1 cellular context compared by ENCODE assay signal in genomic region chrX:124280294-124280902, GRCh38.
TF ChIP-seq lines count a peak whose summit lies in the region.

No MANE protein-coding gene starts in this region.

TF ChIP-seq in K562, 482 proteins besides CTCF, POLR2A, EP300 and RAD21 (continued from another document and continues in another):
- TF ChIP-seq ARID4B (CRISPR knock-in tag; IDR thresholded peaks at IDR 0.05) (no peak), ZNF174 (CRISPR knock-in tag; IDR thresholded peaks at IDR 0.05) (no peak), MYNN (IDR thresholded peaks at IDR 0.05) (no peak), MYNN (CRISPR knock-in tag; IDR thresholded peaks at IDR 0.05) (no peak), SMAD1 (IDR thresholded peaks at IDR 0.05; ENCODE audit: low read depth, low read length, partially characterized antibody) (no peak), EWSR1 (IDR thresholded peaks at IDR 0.05; ENCODE audit: borderline replicate concordance, low read depth, partially characterized antibody) (no peak), PREB (CRISPR knock-in tag; IDR thresholded peaks at IDR 0.05) (no peak), ZNF184 (CRISPR knock-in tag; IDR thresholded peaks at IDR 0.05) (no peak), FOXP4 (CRISPR knock-in tag; IDR thresholded peaks at IDR 0.05; ENCODE audit: borderline replicate concordance) (no peak), CBFA2T2 (conservative IDR thresholded peaks at IDR 0.05) (no peak), SIN3B (IDR thresholded peaks at IDR 0.05; ENCODE audit: low read depth) (no peak), BACH1 (tag; IDR thresholded peaks at IDR 0.05) (no peak), FOXJ3 (CRISPR knock-in tag; IDR thresholded peaks at IDR 0.05) (no peak), CBX8 (IDR thresholded peaks at IDR 0.05; ENCODE audit: borderline replicate concordance, extremely low read depth, low read depth, low read length, poor library complexity, severe bottlenecking) (no peak), ZNF668 (CRISPR knock-in tag; IDR thresholded peaks at IDR 0.05) (no peak), SMAD3 (CRISPR knock-in tag; conservative IDR thresholded peaks at IDR 0.05) (no peak), KLF10 (CRISPR knock-in tag; IDR thresholded peaks at IDR 0.05) (no peak), ILF3 (IDR thresholded peaks at IDR 0.05; ENCODE audit: borderline replicate concordance) (no peak), ZKSCAN3 (CRISPR knock-in tag; IDR thresholded peaks at IDR 0.05) (no peak), ZNF766 (CRISPR knock-in tag; conservative IDR thresholded peaks at IDR 0.05) (no peak), ZNF778 (CRISPR knock-in tag; IDR thresholded peaks at IDR 0.05) (no peak), USF1 (CRISPR knock-in tag; IDR thresholded peaks at IDR 0.05) (no peak), YBX1 (IDR thresholded peaks at IDR 0.05) (no peak), NR2C2 (CRISPR knock-in tag; IDR thresholded peaks at IDR 0.05) (no peak), NR2C2 (tag; IDR thresholded peaks at IDR 0.05) (no peak), XRCC4 (IDR thresholded peaks at IDR 0.05; ENCODE audit: extremely low read depth, insufficient read depth, insufficient read length) (no peak), ARID1B (IDR thresholded peaks at IDR 0.05) (no peak), CBFA2T3 (IDR thresholded peaks at IDR 0.05) (no peak), SRF (CRISPR knock-in tag; IDR thresholded peaks at IDR 0.05) (no peak), E4F1 (CRISPR knock-in tag; IDR thresholded peaks at IDR 0.05; ENCODE audit: borderline replicate concordance) (no peak), HBP1 (CRISPR knock-in tag; IDR thresholded peaks at IDR 0.05) (no peak), BRD9 (IDR thresholded peaks at IDR 0.05; ENCODE audit: low read depth, partially characterized antibody) (no peak), IFI16 (CRISPR knock-in tag; IDR thresholded peaks at IDR 0.05) (no peak), ZNF23 (CRISPR knock-in tag; IDR thresholded peaks at IDR 0.05) (no peak), MAFG (tag; conservative IDR thresholded peaks at IDR 0.05) (peak; percentile 85), KLF6 (CRISPR knock-in tag; IDR thresholded peaks at IDR 0.05; ENCODE audit: borderline replicate concordance) (no peak), ZNF77 (CRISPR knock-in tag; IDR thresholded peaks at IDR 0.05) (no peak), PTBP1 (IDR thresholded peaks at IDR 0.05; ENCODE audit: low read depth, low read length) (no peak), POLR2G (IDR thresholded peaks at IDR 0.05; ENCODE audit: low read depth, low read length) (no peak), PYGO2 (tag; IDR thresholded peaks at IDR 0.05) (no peak), HNRNPK (IDR thresholded peaks at IDR 0.05; ENCODE audit: low read depth, low read length, poor library complexity, severe bottlenecking) (no peak), IRF2 (CRISPR knock-in tag; IDR thresholded peaks at IDR 0.05) (no peak), ZNF436 (CRISPR knock-in tag; IDR thresholded peaks at IDR 0.05) (no peak), ATF4 (CRISPR knock-in tag; IDR thresholded peaks at IDR 0.05) (no peak), PML (IDR thresholded peaks at IDR 0.05; ENCODE audit: low read length) (no peak), NFE2 (IDR thresholded peaks at IDR 0.05; ENCODE audit: low read depth) (peak; percentile 77), ILK (tag; IDR thresholded peaks at IDR 0.05; ENCODE audit: borderline replicate concordance, low read depth) (no peak), L3MBTL2 (IDR thresholded peaks at IDR 0.05) (peak; percentile 24; the same call in 1 of the 2 replicates), ZNF79 (CRISPR knock-in tag; IDR thresholded peaks at IDR 0.05; ENCODE audit: low read depth) (no peak), NRF1 (conservative IDR thresholded peaks at IDR 0.05 in 1 of 2, IDR thresholded peaks at IDR 0.05 in 1 of 2) (peak; percentile 58 to 64), ZNF282 (CRISPR knock-in tag; IDR thresholded peaks at IDR 0.05) (no peak), DIDO1 (tag; IDR thresholded peaks at IDR 0.05; ENCODE audit: low read depth) (no peak), CBX3 (IDR thresholded peaks at IDR 0.05; ENCODE audit: borderline replicate concordance in 1 of 2, low read length in 2 of 2) (no peak), NBN (IDR thresholded peaks at IDR 0.05; ENCODE audit: low read depth) (no peak), LCOR (CRISPR knock-in tag; IDR thresholded peaks at IDR 0.05) (no peak), SMARCA4 (IDR thresholded peaks at IDR 0.05) (0 out of 2 replicates have a peak, but pooled peaks have one; percentile 39), DDX20 (tag; IDR thresholded peaks at IDR 0.05; ENCODE audit: low read depth) (no peak), BCOR (IDR thresholded peaks at IDR 0.05) (no peak), C11orf30 (IDR thresholded peaks at IDR 0.05; ENCODE audit: low read depth) (peak; percentile 79), CLOCK (CRISPR knock-in tag; IDR thresholded peaks at IDR 0.05; ENCODE audit: borderline replicate concordance) (no peak), ZBTB1 (CRISPR knock-in tag; IDR thresholded peaks at IDR 0.05; ENCODE audit: borderline replicate concordance, low read depth) (no peak), MAFK (IDR thresholded peaks at IDR 0.05; ENCODE audit: low read length) (no peak), JUNB (CRISPR knock-in tag; conservative IDR thresholded peaks at IDR 0.05) (no peak)
